Comparison of ENCODE assay signal across 24 cellular contexts in the genomic region with DNA sequence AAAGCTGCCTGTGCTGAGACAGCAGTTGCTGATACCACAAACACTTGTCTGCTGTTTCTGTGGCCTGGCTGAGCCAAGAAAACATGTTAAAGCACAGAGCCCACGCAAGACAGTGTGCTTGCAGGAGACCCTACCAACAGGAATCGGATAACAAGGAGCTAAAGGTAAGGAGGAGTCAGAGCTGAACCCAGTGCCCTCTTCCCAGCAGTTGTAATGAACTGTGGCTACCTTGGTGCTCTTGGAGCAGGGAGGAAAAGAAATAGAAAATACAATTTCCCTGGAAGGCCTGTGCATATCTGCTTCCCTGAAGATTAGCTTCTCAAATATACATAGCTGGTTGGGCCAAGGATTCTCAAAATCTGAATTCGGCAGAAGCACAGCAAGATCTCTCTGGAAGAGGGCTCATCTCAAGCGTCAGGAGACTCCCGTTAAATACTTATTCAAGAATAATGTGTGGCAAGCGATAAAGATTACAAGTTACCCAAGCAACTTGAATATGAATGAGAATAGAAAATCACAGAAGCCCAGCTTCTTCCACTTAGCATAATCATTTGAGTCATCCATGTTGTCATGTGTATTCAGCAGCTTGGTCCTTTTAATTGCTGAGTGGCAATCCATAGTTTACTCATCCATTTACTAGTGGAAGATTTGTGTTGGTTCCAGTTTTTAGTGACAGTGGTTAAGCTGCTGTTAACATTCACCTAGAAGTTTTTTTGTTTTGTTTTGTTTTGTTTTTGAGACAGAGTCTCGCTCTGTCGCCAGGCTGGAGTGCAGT.
A peak's percentile ranks its signal among the peaks of the same experiment; 100 is the strongest.
DNase-seq lines count a peak whose midpoint lies in the region; ATAC-seq and TF ChIP-seq lines count a peak whose summit lies in the region.
"Had no signal": no experiment of that assay in that cellular context is flagged by ENCODE, and none has a peak within 500 bp of the region (broad histone marks: within the 10 kb centered on the region; RNA-seq: fewer than 3 reads in every experiment).

No MANE protein-coding gene starts in this region.

- H4K20me1 ChIP-seq in GM23338 (replicated peaks; ENCODE audit: insufficient read depth) (no peaks in the 10 kb centered on the region), KMS-11 (ENCODE audit: insufficient read depth) (no peaks in the 10 kb centered on the region)

- H3K4me3 ChIP-seq in GM23338 (no peak overlapping the region), KMS-11 (IDR thresholded peaks at IDR 0.05; ENCODE audit: insufficient read depth, low read depth, low read length) (no peak overlapping the region)
- H3K4me3 ChIP-seq: MG63, right lobe of liver had no signal

- H3K27me3 ChIP-seq in GM23338 (ENCODE audit: insufficient read depth) (no peaks in the 10 kb centered on the region), KMS-11 (ENCODE audit: insufficient read depth, low read depth) (no peaks in the 10 kb centered on the region)
- H3K27me3 ChIP-seq: MG63, right lobe of liver had no signal

- no peaks in the 10 kb centered on the region for H3K27me3 Mint-ChIP-seq in GM23338 (ENCODE audit: insufficient read depth, low read depth, poor library complexity)
- no peaks in the 10 kb centered on the region for H3K27me3 Mint-ChIP-seq in dendritic cell treated with granulocyte-macrophage colony-stimulating factor and Interleukin-4, amounts not matched to agents 40 ng/mL and 50 ng/mL, for 4 days
- peaks cover 4% of the 10 kb centered on the region for H3K27me3 Mint-ChIP-seq in nephron progenitor cell (ENCODE audit: low read depth, poor library complexity)
- H3K27me3 Mint-ChIP-seq: activated CD4-positive, alpha-beta T cell treated with anti-CD3 and anti-CD28 coated beads, Interleukin-2, amount 10 ng/mL, durations not matched to agents 7 days and 5 days; activated naive CD8-positive, alpha-beta T cell treated with anti-CD3 and anti-CD28 coated beads, Interleukin-2, amount 10 ng/mL, durations not matched to agents 7 days and 5 days; CD4-positive, CD25-positive, alpha-beta regulatory T cell; IgD-negative memory B cell; stimulated activated naive CD8-positive, alpha-beta T cell treated with anti-CD3 and anti-CD28 coated beads, Interleukin-15, Interleukin-2, amounts not matched to agents 100 ng/mL and 50 ng/mL, for 24 hours had no signal

- H3K9me2 ChIP-seq in GM23338 (ENCODE audit: insufficient read depth), result no peaks in the 10 kb centered on the region

- no peaks in the 10 kb centered on the region for H3K79me2 ChIP-seq in GM23338 (replicated peaks; ENCODE audit: insufficient read depth)
- no peaks in the 10 kb centered on the region for H3K79me2 ChIP-seq in KMS-11 (ENCODE audit: insufficient read depth, low read depth)
- H3K79me2 ChIP-seq: parathyroid adenoma had no signal

- no peak for TF ChIP-seq CTCF in GM23338 (conservative IDR thresholded peaks at IDR 0.05; ENCODE audit: low read depth in 2 of 2)
- TF ChIP-seq CTCF in KMS-11 (conservative IDR thresholded peaks at IDR 0.05; ENCODE audit: low read depth, low read length), result no peak
- no peak for TF ChIP-seq CTCF in nephron progenitor cell (IDR thresholded peaks at IDR 0.05)

- H3F3A ChIP-seq in GM23338 (replicated peaks; ENCODE audit: low read depth), result no peaks in the 10 kb centered on the region

- H3K4me3 Mint-ChIP-seq in GM23338, result no peak overlapping the region
- H3K4me3 Mint-ChIP-seq in dendritic cell treated with granulocyte-macrophage colony-stimulating factor and Interleukin-4, amounts not matched to agents 40 ng/mL and 50 ng/mL, for 4 days, result no peak overlapping the region
- H3K4me3 Mint-ChIP-seq in nephron progenitor cell, result no peak overlapping the region
- H3K4me3 Mint-ChIP-seq: activated CD4-positive, alpha-beta T cell treated with anti-CD3 and anti-CD28 coated beads, Interleukin-2, amount 10 ng/mL, durations not matched to agents 7 days and 5 days; activated naive CD8-positive, alpha-beta T cell treated with anti-CD3 and anti-CD28 coated beads, Interleukin-2, amount 10 ng/mL, durations not matched to agents 7 days and 5 days; CD4-positive, CD25-positive, alpha-beta regulatory T cell; IgD-negative memory B cell; neural crest cell; stimulated activated naive CD8-positive, alpha-beta T cell treated with anti-CD3 and anti-CD28 coated beads, Interleukin-15, Interleukin-2, amounts not matched to agents 100 ng/mL and 50 ng/mL, for 24 hours had no signal

- H3K4me2 ChIP-seq in GM23338, result no peak overlapping the region
- peak overlapping the region; percentile 8; the same call in 1 of the 2 replicates for H3K4me2 ChIP-seq in KMS-11

- peak; percentile 22 for DNase-seq in GM23338 (ENCODE audit: low spot score)
- DNase-seq in nephron progenitor cell, result no peak
- no peak for DNase-seq in GM19238 (ENCODE audit: insufficient read length, low spot score)
- DNase-seq in SIG-M5 (lab: John Stamatoyannopoulos, UW), result no peak
- DNase-seq: activated CD4-positive, alpha-beta T cell treated with anti-CD3 and anti-CD28 coated beads, Interleukin-2, amount 10 ng/mL, durations not matched to agents 7 days and 5 days; activated naive CD8-positive, alpha-beta T cell treated with anti-CD3 and anti-CD28 coated beads, Interleukin-2, amount 10 ng/mL, durations not matched to agents 7 days and 5 days; CD4-positive, CD25-positive, alpha-beta regulatory T cell; effector memory CD4-positive, alpha-beta T cell; EL; foreskin melanocyte; MG63; NCI-H2081 treated with DMSO at 0.1 percent for 48 hours; NCI-H510A; NK-92 treated with Interleukin-12 subunit alpha and Interleukin-12 subunit beta, amount 100 ng/mL, for 24 hours; right lobe of liver had no signal

- ATAC-seq in GM23338, result peak; percentile 64
- ATAC-seq in HG03457 (IDR thresholded peaks at IDR 0.05; ENCODE audit: unreplicated experiment), result no peak
- ATAC-seq: esophagus mucosa, right lobe of liver had no signal

- H3K9ac ChIP-seq in KMS-11, result no peak overlapping the region
- H3K9ac ChIP-seq: parathyroid adenoma had no signal

- no peaks in the 10 kb centered on the region for H3K36me3 ChIP-seq in GM23338 (ENCODE audit: insufficient read depth)
- H3K36me3 ChIP-seq in KMS-11 (ENCODE audit: insufficient read depth), result no peaks in the 10 kb centered on the region
- H3K36me3 ChIP-seq: MG63, right lobe of liver had no signal

- intact Hi-C loops in dendritic cell treated with granulocyte-macrophage colony-stimulating factor and Interleukin-4, amounts not matched to agents 40 ng/mL and 50 ng/mL, for 4 days (cut with micrococcal nuclease), result no loop called here

- H2AFZ ChIP-seq in GM23338 (no peak overlapping the region), KMS-11 (ENCODE audit: low read depth) (no peak overlapping the region)
- H2AFZ ChIP-seq: parathyroid adenoma had no signal

- H3K9me3 Mint-ChIP-seq in GM23338 (no peaks in the 10 kb centered on the region), nephron progenitor cell (peaks cover 3% of the 10 kb centered on the region)
- H3K9me3 Mint-ChIP-seq in dendritic cell treated with granulocyte-macrophage colony-stimulating factor and Interleukin-4, amounts not matched to agents 40 ng/mL and 50 ng/mL, for 4 days, result peaks cover 13% of the 10 kb centered on the region
- H3K9me3 Mint-ChIP-seq: activated CD4-positive, alpha-beta T cell treated with anti-CD3 and anti-CD28 coated beads, Interleukin-2, amount 10 ng/mL, durations not matched to agents 7 days and 5 days; activated naive CD8-positive, alpha-beta T cell treated with anti-CD3 and anti-CD28 coated beads, Interleukin-2, amount 10 ng/mL, durations not matched to agents 7 days and 5 days; activated T-helper 2 cell treated with anti-CD3 and anti-CD28 coated beads, Interferon-gamma antibody, Interleukin-2, Interleukin-4, amounts not matched to agents 10 μg/mL and 5 μg/mL and 100 μg/mL, durations not matched to agents 14 hours and 24 hours and 36 hours; CD4-positive, CD25-positive, alpha-beta regulatory T cell; IgD-negative memory B cell; neural crest cell; stimulated activated naive CD8-positive, alpha-beta T cell treated with anti-CD3 and anti-CD28 coated beads, Interleukin-15, Interleukin-2, amounts not matched to agents 100 ng/mL and 50 ng/mL, for 24 hours had no signal

- peak overlapping the region; percentile 68; the same call in 1 of the 2 replicates for H3K27ac Mint-ChIP-seq in GM23338
- peak overlapping the region; percentile 30 for H3K27ac Mint-ChIP-seq in dendritic cell treated with granulocyte-macrophage colony-stimulating factor and Interleukin-4, amounts not matched to agents 40 ng/mL and 50 ng/mL, for 4 days
- H3K27ac Mint-ChIP-seq in nephron progenitor cell, result peak overlapping the region; percentile 60
- H3K27ac Mint-ChIP-seq: activated CD4-positive, alpha-beta T cell treated with anti-CD3 and anti-CD28 coated beads, Interleukin-2, amount 10 ng/mL, durations not matched to agents 7 days and 5 days; activated naive CD8-positive, alpha-beta T cell treated with anti-CD3 and anti-CD28 coated beads, Interleukin-2, amount 10 ng/mL, durations not matched to agents 7 days and 5 days; activated T-helper 2 cell treated with anti-CD3 and anti-CD28 coated beads, Interferon-gamma antibody, Interleukin-2, Interleukin-4, amounts not matched to agents 10 μg/mL and 5 μg/mL and 100 μg/mL, durations not matched to agents 14 hours and 24 hours and 36 hours; CD4-positive, CD25-positive, alpha-beta regulatory T cell; stimulated activated naive CD8-positive, alpha-beta T cell treated with anti-CD3 and anti-CD28 coated beads, Interleukin-15, Interleukin-2, amounts not matched to agents 100 ng/mL and 50 ng/mL, for 24 hours had no signal

- H3K27ac ChIP-seq in GM23338 (ENCODE audit: low read depth) (peak overlapping the region; percentile 33; the same call in 1 of the 2 replicates), KMS-11 (peak overlapping the region; percentile 10; the same call in 1 of the 2 replicates)
- H3K27ac ChIP-seq: parathyroid adenoma, right lobe of liver had no signal

- H3K36me3 Mint-ChIP-seq in GM23338 (ENCODE audit: low read depth), result no peaks in the 10 kb centered on the region
- peaks cover 34% of the 10 kb centered on the region for H3K36me3 Mint-ChIP-seq in dendritic cell treated with granulocyte-macrophage colony-stimulating factor and Interleukin-4, amounts not matched to agents 40 ng/mL and 50 ng/mL, for 4 days (ENCODE audit: low read depth)
- peaks cover 16% of the 10 kb centered on the region for H3K36me3 Mint-ChIP-seq in nephron progenitor cell (ENCODE audit: low read depth)

- H3K4me1 Mint-ChIP-seq in GM23338 (peaks cover 30% of the 10 kb centered on the region), nephron progenitor cell (no peaks in the 10 kb centered on the region)
- H3K4me1 Mint-ChIP-seq in dendritic cell treated with granulocyte-macrophage colony-stimulating factor and Interleukin-4, amounts not matched to agents 40 ng/mL and 50 ng/mL, for 4 days (ENCODE audit: low read depth), result peaks cover 24% of the 10 kb centered on the region

- H3K4me1 ChIP-seq in GM23338 (ENCODE audit: insufficient read depth), result peaks cover 27% of the 10 kb centered on the region
- peaks cover 18% of the 10 kb centered on the region for H3K4me1 ChIP-seq in KMS-11 (ENCODE audit: low read depth, poor library complexity, severe bottlenecking)

TF ChIP-seq in GM23338, 12 proteins besides CTCF, POLR2A, EP300 and RAD21 (continues in another document):
- TF ChIP-seq POLR2AphosphoS5 (IDR thresholded peaks at IDR 0.05; ENCODE audit: low read depth), result no peak
- no peak for TF ChIP-seq EZH2phosphoT487 (IDR thresholded peaks at IDR 0.05; ENCODE audit: unreplicated experiment)
